2 cellular contexts compared by ENCODE assay signal in the genomic region with DNA sequence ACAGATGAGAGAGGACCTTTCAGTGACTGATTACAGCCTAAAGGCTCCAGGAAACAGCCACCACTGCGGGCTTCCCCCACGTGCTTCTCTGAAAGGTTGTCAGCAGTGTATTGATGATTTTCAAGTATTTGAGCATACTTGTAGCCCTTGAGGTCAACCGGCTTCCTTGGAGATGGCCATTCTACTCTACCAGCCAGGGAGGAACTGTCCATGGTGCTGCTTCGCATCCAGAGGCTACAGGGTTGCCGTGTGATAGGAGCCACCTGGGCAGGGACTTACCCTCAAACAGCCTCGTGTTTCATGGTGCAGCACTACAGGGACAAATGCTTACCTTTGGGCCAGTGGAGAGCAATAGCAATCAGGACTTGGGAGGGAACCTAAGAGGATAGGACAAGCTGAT.
TF ChIP-seq lines count a peak whose summit lies in the region.

No MANE protein-coding gene starts in this region.

TF ChIP-seq in HepG2, 621 proteins besides CTCF, POLR2A, EP300 and RAD21:
- no peak for TF ChIP-seq ZNF136 (CRISPR knock-in tag; IDR thresholded peaks at IDR 0.05; ENCODE audit: low read depth)
- peak; percentile 78; the same call in 1 of the 2 replicates for TF ChIP-seq EHMT2 (IDR thresholded peaks at IDR 0.05; ENCODE audit: borderline replicate concordance, low read depth, low read length)
- no peak for TF ChIP-seq HOXA9 (CRISPR knock-in tag; IDR thresholded peaks at IDR 0.05; ENCODE audit: borderline replicate concordance)
- TF ChIP-seq WIZ (CRISPR knock-in tag; IDR thresholded peaks at IDR 0.05), result peak; percentile 61; the same call in 1 of the 2 replicates
- TF ChIP-seq, protein P1, sequence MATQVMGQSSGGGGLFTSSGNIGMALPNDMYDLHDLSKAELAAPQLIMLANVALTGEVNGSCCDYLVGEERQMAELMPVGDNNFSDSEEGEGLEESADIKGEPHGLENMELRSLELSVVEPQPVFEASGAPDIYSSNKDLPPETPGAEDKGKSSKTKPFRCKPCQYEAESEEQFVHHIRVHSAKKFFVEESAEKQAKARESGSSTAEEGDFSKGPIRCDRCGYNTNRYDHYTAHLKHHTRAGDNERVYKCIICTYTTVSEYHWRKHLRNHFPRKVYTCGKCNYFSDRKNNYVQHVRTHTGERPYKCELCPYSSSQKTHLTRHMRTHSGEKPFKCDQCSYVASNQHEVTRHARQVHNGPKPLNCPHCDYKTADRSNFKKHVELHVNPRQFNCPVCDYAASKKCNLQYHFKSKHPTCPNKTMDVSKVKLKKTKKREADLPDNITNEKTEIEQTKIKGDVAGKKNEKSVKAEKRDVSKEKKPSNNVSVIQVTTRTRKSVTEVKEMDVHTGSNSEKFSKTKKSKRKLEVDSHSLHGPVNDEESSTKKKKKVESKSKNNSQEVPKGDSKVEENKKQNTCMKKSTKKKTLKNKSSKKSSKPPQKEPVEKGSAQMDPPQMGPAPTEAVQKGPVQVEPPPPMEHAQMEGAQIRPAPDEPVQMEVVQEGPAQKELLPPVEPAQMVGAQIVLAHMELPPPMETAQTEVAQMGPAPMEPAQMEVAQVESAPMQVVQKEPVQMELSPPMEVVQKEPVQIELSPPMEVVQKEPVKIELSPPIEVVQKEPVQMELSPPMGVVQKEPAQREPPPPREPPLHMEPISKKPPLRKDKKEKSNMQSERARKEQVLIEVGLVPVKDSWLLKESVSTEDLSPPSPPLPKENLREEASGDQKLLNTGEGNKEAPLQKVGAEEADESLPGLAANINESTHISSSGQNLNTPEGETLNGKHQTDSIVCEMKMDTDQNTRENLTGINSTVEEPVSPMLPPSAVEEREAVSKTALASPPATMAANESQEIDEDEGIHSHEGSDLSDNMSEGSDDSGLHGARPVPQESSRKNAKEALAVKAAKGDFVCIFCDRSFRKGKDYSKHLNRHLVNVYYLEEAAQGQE (IDR thresholded peaks at IDR 0.05; ENCODE audit: borderline replicate concordance in 1 of 2, low read depth in 1 of 2, low read length in 2 of 2), result peak; percentile 82 to 95
- TF ChIP-seq MIER2 (CRISPR knock-in tag; IDR thresholded peaks at IDR 0.05), result peak; percentile 96
TF ChIP-seq in HepG2: peak in this region for 4.

TF ChIP-seq in H1, 55 proteins besides CTCF, POLR2A, EP300 and RAD21:
- TF ChIP-seq CHD1 (IDR thresholded peaks at IDR 0.05; ENCODE audit: low read depth, low read length), result no peak
- no peak for TF ChIP-seq JUND (IDR thresholded peaks at IDR 0.05; ENCODE audit: low read length)
- TF ChIP-seq TEAD4 (IDR thresholded peaks at IDR 0.05; ENCODE audit: low read depth, low read length), result no peak
- TF ChIP-seq HDAC6 (IDR thresholded peaks at IDR 0.05; ENCODE audit: low read depth, low read length), result no peak
- peak; percentile 66 to 68; a peak in 1 of 4 replicates for TF ChIP-seq SIN3A (conservative IDR thresholded peaks at IDR 0.05 in 1 of 2, IDR thresholded peaks at IDR 0.05 in 1 of 2; ENCODE audit: low read depth in 1 of 2, low read length in 2 of 2)
- no peak for TF ChIP-seq POU5F1 (IDR thresholded peaks at IDR 0.05; ENCODE audit: low read depth, low read length)
- TF ChIP-seq PHF8 (conservative IDR thresholded peaks at IDR 0.05; ENCODE audit: low read depth, low read length), result no peak
- TF ChIP-seq, protein P2, sequence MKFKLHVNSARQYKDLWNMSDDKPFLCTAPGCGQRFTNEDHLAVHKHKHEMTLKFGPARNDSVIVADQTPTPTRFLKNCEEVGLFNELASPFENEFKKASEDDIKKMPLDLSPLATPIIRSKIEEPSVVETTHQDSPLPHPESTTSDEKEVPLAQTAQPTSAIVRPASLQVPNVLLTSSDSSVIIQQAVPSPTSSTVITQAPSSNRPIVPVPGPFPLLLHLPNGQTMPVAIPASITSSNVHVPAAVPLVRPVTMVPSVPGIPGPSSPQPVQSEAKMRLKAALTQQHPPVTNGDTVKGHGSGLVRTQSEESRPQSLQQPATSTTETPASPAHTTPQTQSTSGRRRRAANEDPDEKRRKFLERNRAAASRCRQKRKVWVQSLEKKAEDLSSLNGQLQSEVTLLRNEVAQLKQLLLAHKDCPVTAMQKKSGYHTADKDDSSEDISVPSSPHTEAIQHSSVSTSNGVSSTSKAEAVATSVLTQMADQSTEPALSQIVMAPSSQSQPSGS (IDR thresholded peaks at IDR 0.05; ENCODE audit: low read length), result no peak
- no peak for TF ChIP-seq ZNF274 (IDR thresholded peaks at IDR 0.05; ENCODE audit: borderline replicate concordance, extremely low read depth, low read length)
- TF ChIP-seq YY1 (IDR thresholded peaks at IDR 0.05; ENCODE audit: low read depth, low read length), result 0 out of 2 replicates have a peak, but pooled peaks have one; percentile 26
- no peak for TF ChIP-seq TCF12 (IDR thresholded peaks at IDR 0.05; ENCODE audit: low read depth, low read length)
- TF ChIP-seq, protein P3, sequence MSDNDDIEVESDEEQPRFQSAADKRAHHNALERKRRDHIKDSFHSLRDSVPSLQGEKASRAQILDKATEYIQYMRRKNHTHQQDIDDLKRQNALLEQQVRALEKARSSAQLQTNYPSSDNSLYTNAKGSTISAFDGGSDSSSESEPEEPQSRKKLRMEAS (IDR thresholded peaks at IDR 0.05), result peak; percentile 43; the same call in 1 of the 2 replicates
- TF ChIP-seq EZH2 (IDR thresholded peaks at IDR 0.05; ENCODE audit: low read depth, low read length, severe bottlenecking), result no peak
- TF ChIP-seq TAF7 (optimal IDR thresholded peaks at IDR 0.05; ENCODE audit: borderline replicate concordance, low read depth, low read length), result no peak
- no peak for TF ChIP-seq BCL11A (IDR thresholded peaks at IDR 0.05; ENCODE audit: low read depth in 2 of 2, low read length in 2 of 2)
- TF ChIP-seq SRF (IDR thresholded peaks at IDR 0.05; ENCODE audit: low read depth, low read length), result no peak
- no peak for TF ChIP-seq RBBP5 (IDR thresholded peaks at IDR 0.05; ENCODE audit: borderline replicate concordance, low read depth, low read length)
